In the genomic region with DNA sequence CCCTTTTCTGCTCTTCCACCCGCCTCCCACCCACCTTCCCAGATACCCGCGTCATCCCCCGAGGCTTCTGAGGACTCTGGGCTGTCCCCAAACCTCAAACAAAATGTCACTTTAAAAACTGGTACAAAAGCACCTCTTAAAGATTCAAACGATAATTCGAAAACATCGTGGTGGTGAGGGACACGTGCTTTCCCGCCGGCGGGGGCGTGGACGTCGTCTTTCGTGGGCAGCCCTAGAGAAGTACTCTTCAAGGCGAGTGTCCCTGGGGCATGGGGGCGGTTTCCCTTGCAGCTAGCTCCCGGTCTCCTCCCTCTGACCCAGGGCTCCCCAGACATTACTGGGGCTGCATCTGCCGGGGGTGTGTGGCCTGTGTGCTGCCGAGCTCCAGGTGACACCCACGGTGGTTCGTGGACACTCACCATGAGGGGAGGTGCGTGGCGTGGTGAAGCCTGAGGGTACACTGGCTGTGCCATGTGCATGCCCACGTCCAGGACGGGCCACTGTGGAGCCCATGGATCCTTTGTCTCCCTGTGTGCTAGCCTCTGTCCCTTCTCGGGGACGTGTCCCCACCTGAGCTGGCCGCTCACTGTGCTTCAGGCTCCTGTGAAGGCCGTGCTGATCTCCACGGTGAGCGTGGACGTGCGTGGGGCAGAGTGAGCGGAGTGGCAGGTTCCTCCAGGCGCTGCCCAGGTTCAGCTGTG, we compare ENCODE assay signal across 14 cellular contexts.
DNase-seq lines count a peak whose midpoint lies in the region; ATAC-seq and TF ChIP-seq lines count a peak whose summit lies in the region.
"Had no signal": no experiment of that assay in that cellular context is flagged by ENCODE, and none has a peak within 500 bp of the region (broad histone marks: within the 10 kb centered on the region; RNA-seq: fewer than 3 reads in every experiment).

No MANE protein-coding gene starts in this region.

- TF ChIP-seq CTCF in breast epithelium (IDR thresholded peaks at IDR 0.05) (no peak), mammary epithelial cell (conservative IDR thresholded peaks at IDR 0.05 in 1 of 2, IDR thresholded peaks at IDR 0.05 in 1 of 2; ENCODE audit: extremely low read depth in 1 of 2, insufficient read depth in 1 of 2, low read depth in 1 of 2, low read length in 2 of 2) (no peak), tibial artery (IDR thresholded peaks at IDR 0.05) (no peak)

- H4K20me1 ChIP-seq in mammary epithelial cell (ENCODE audit: insufficient read depth, low read length), result no peaks in the 10 kb centered on the region

- 83% methylated on average over 27 of the region's 36 CpGs for WGBS in mammary epithelial cell (ENCODE audit: low coverage, missing lambda C conversion rate)

- H3K27me3 ChIP-seq in breast epithelium (no peaks in the 10 kb centered on the region), mammary epithelial cell (ENCODE audit: insufficient read depth, low read length) (no peaks in the 10 kb centered on the region), tibial artery (no peaks in the 10 kb centered on the region)

- H3K4me2 ChIP-seq in mammary epithelial cell (ENCODE audit: insufficient read depth, low read depth, low read length), result no peak overlapping the region

- H2AFZ ChIP-seq in mammary epithelial cell (ENCODE audit: low read depth, low read length), result no peak overlapping the region

- H3K27ac ChIP-seq in breast epithelium (no peak overlapping the region), mammary epithelial cell (ENCODE audit: insufficient read depth, low read depth, low read length) (no peak overlapping the region), tibial artery (no peak overlapping the region)
- H3K27ac ChIP-seq: SK-N-MC, skin epidermis had no signal

- no peaks in the 10 kb centered on the region for H3K9me3 ChIP-seq in breast epithelium
- peaks cover 22% of the 10 kb centered on the region for H3K9me3 ChIP-seq in mammary epithelial cell (replicated peaks; ENCODE audit: insufficient read depth, low read length)
- H3K9me3 ChIP-seq in tibial artery, result no peaks in the 10 kb centered on the region
- H3K9me3 ChIP-seq: HAP-1 had no signal

- H3K4me1 ChIP-seq in breast epithelium (no peaks in the 10 kb centered on the region), mammary epithelial cell (ENCODE audit: insufficient read depth, low read length) (no peaks in the 10 kb centered on the region), tibial artery (peaks cover 0 to 4% (median 2%) of the 10 kb centered on the region in 4 donors)
- H3K4me1 ChIP-seq: HAP-1 had no signal

- H3K36me3 ChIP-seq in breast epithelium (no peaks in the 10 kb centered on the region), mammary epithelial cell (ENCODE audit: insufficient read depth, low read length) (no peaks in the 10 kb centered on the region), tibial artery (peaks cover 0 to 25% (median 13%) of the 10 kb centered on the region in 3 donors)
- H3K36me3 ChIP-seq: HAP-1 had no signal

- ATAC-seq in left lobe of liver, result no peak
- no peak for ATAC-seq in GM21737 (IDR thresholded peaks at IDR 0.05; ENCODE audit: unreplicated experiment)

- no peaks in the 10 kb centered on the region for H3K79me2 ChIP-seq in mammary epithelial cell (ENCODE audit: insufficient read depth, low read length)

- in situ Hi-C loops in mammary epithelial cell (cut with MboI; ENCODE audit: low sequenced_read_pairs in 2 of 2), result no loop called here

- CTCF ChIA-PET in mammary epithelial cell (lab: Charles Lee; ENCODE audit: low non-redundant PET), result no interaction called here

- H3K9ac ChIP-seq in mammary epithelial cell (ENCODE audit: insufficient read depth, low read length), result no peak overlapping the region

- intact Hi-C loops in breast epithelium (cut with DNase I; ENCODE audit: low total_unique reads), result no loop called here
- intact Hi-C loops in mammary epithelial cell (cut with micrococcal nuclease), result no loop called here
- intact Hi-C loops in tibial artery (cut with DNase I; ENCODE audit: low total_unique reads), result no loop called here

- DNase-seq in breast epithelium (ENCODE audit: low spot score in 2 of 2) (peak; percentile 13 to 48), mammary epithelial cell (no peak), left lobe of liver (ENCODE audit: low spot score) (peak; percentile 42), tibial artery (peak; percentile 11 to 56), NCI-H187 (lab: John Stamatoyannopoulos, UW) (no peak)
- peak; percentile 48 for DNase-seq in activated CD8-positive, alpha-beta memory T cell treated with anti-CD3 and anti-CD28 coated beads, Interleukin-2, amount 50 U/mL, for 48 hours
- DNase-seq in central memory CD4-positive, alpha-beta T cell, result no peak
- DNase-seq: NCI-H2081; NCI-H526; stimulated activated naive CD4-positive, alpha-beta T cell had no signal

- H3K4me3 ChIP-seq in breast epithelium, result no peak overlapping the region
- H3K4me3 ChIP-seq in mammary epithelial cell (replicated peaks in 1 of 3; ENCODE audit: insufficient read depth in 1 of 3, low read depth in 2 of 3, low read length in 3 of 3), result no peak overlapping the region
- no peak overlapping the region for H3K4me3 ChIP-seq in tibial artery
- H3K4me3 ChIP-seq: HAP-1, SK-N-MC, skin epidermis had no signal

- no TSS peak for BruUV-seq in mammary epithelial cell (replicated peaks; lab: Mats Ljungman, UMichigan)

- TF ChIP-seq POLR2A in breast epithelium (IDR thresholded peaks at IDR 0.05), result no peak

- dilution Hi-C loops in mammary epithelial cell (cut with HindIII; ENCODE audit: low sequenced_read_pairs), result no loop called here

Comparison
In these comparisons a context has a peak if more than half of its experiments do, and no peak if none do; other contexts are left out.
1. DNase-seq: peak in breast epithelium (2 of 2), activated CD8-positive, alpha-beta memory T cell treated with anti-CD3 and anti-CD28 coated beads, Interleukin-2, amount 50 U/mL, for 48 hours (single experiment), left lobe of liver (single experiment) and tibial artery (2 of 2); none in mammary epithelial cell (single experiment), central memory CD4-positive, alpha-beta T cell (single experiment) and NCI-H187 (0 of 2).